24 cellular contexts compared by ENCODE assay signal in the genomic region with DNA sequence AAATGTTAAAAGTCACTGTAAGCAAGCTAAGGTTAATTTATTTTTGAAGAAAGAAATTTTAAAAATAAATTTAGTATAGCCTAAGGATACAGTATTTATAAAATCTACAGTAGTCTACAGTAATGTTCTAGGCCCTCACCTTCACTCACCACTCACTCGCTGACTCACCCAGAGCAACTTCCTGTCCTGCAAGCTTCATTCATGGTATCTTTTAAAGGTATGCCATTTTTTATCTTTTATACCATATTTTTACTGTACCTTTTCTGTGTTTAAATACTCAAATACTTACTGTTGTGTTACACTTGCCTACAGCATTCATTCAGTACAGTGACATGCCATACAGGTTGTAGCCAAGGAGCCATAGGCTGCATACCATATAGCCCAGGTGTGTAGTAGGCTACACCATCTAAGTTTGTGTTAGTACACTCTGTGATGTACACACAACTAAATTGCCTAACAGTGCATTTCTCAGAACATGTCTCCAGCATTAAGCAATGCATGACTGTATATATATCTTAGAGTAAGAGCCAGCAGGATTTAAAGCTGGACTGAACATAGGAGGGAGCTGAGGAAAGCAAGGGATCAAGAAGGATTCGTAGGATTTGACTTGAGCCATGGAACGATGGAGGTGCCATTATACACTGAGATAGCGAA.
DNase-seq lines count a peak whose midpoint lies in the region; ATAC-seq, FAIRE-seq and TF ChIP-seq lines count a peak whose summit lies in the region.
"Had no signal": no experiment of that assay in that cellular context is flagged by ENCODE, and none has a peak within 500 bp of the region (broad histone marks: within the 10 kb centered on the region; RNA-seq: fewer than 3 reads in every experiment).

No MANE protein-coding gene starts in this region.

- H3K9ac ChIP-seq in endothelial cell of umbilical vein (replicated peaks; ENCODE audit: extremely low read depth, insufficient read depth, low read length) = no peak overlapping the region
- H3K9ac ChIP-seq in trophoblast cell (ENCODE audit: low read length) = no peak overlapping the region
- H3K9ac ChIP-seq: BLaER1 had no signal

- intact Hi-C loops in endothelial cell of umbilical vein (cut with micrococcal nuclease) = no loop called here

- FAIRE-seq in RCC 7860 (lab: Jason Lieb, UNC) (peak; percentile 82), endothelial cell of umbilical vein (lab: Jason Lieb, UNC) (peak; percentile 82)
- FAIRE-seq: colon, endometrium, GM19239 had no signal

- DNase-seq in activated CD4-positive, alpha-beta T cell treated with anti-CD3 and anti-CD28 coated beads for 48 hours = peak; percentile 24
- DNase-seq in activated CD4-positive, alpha-beta T cell treated with anti-CD3 and anti-CD28 coated beads for 1 hour = no peak
- peak; percentile 36 for DNase-seq in RCC 7860 (ENCODE audit: low spot score)
- DNase-seq in endothelial cell of umbilical vein (ENCODE audit: low read depth, low spot score) = no peak
- peak; percentile 39 to 77 for DNase-seq in trophoblast cell
- no peak for DNase-seq in NCI-H2081 treated with DMSO at 0.1 percent for 48 hours (lab: John Stamatoyannopoulos, UW)
- DNase-seq in amniotic stem cell (lab: John Stamatoyannopoulos, UW) = no peak
- DNase-seq: ACHN; activated CD4-positive, CD25-positive, alpha-beta regulatory T cell; activated CD8-positive, alpha-beta memory T cell treated with anti-CD3 and anti-CD28 coated beads, Interleukin-2, amount 10 ng/mL, durations not matched to agents 7 days and 5 days; activated naive CD8-positive, alpha-beta T cell treated with anti-CD3 and anti-CD28 coated beads, Interleukin-2, amount 10 ng/mL, durations not matched to agents 7 days and 5 days; brain microvascular endothelial cell; Caco-2; left ventricle myocardium inferior; NCI-H1417; NCI-H526 treated with DMSO at 0.1 percent for 48 hours; right lobe of liver; T-helper 9 cell; transverse colon had no signal

- no peaks in the 10 kb centered on the region for H4K20me1 ChIP-seq in endothelial cell of umbilical vein (replicated peaks; ENCODE audit: control insufficient read depth, extremely low read depth, insufficient read depth, low read length)
- H4K20me1 ChIP-seq: BLaER1 had no signal

- no peak overlapping the region for H4K8ac ChIP-seq in trophoblast cell (ENCODE audit: low read depth, low read length)

- dilution Hi-C loops in endothelial cell of umbilical vein (cut with MboI; ENCODE audit: extremely low pct_ligation_motif_present, low sequenced_read_pairs) = no loop called here

- no peaks in the 10 kb centered on the region for H3K9me3 ChIP-seq in endothelial cell of umbilical vein (replicated peaks; ENCODE audit: control insufficient read depth, insufficient read depth, low read length)
- no peaks in the 10 kb centered on the region for H3K9me3 ChIP-seq in trophoblast cell (ENCODE audit: insufficient read depth, low read depth, low read length)
- H3K9me3 ChIP-seq: BLaER1, Caco-2, left ventricle myocardium inferior, right lobe of liver, transverse colon had no signal

- no peak for ATAC-seq in HG03521 (IDR thresholded peaks at IDR 0.05; ENCODE audit: unreplicated experiment)
- ATAC-seq: activated CD8-positive, alpha-beta memory T cell treated with anti-CD3 and anti-CD28 coated beads, Interleukin-2, amount 10 ng/mL, durations not matched to agents 7 days and 5 days; right lobe of liver had no signal

- no peak overlapping the region for H2BK12ac ChIP-seq in trophoblast cell (ENCODE audit: low read length)

- no TSS peak for BruUV-seq in endothelial cell of umbilical vein (replicated peaks; lab: Mats Ljungman, UMichigan)

- no peak overlapping the region for H2BK5ac ChIP-seq in trophoblast cell (ENCODE audit: low read depth, low read length, poor library complexity)

- no peak overlapping the region for H3K14ac ChIP-seq in trophoblast cell (ENCODE audit: low read length)

- H4K12ac ChIP-seq in trophoblast cell (ENCODE audit: low read depth, low read length) = no peak overlapping the region

- TF ChIP-seq POLR2A in endothelial cell of umbilical vein (IDR thresholded peaks at IDR 0.05; ENCODE audit: low read depth, low read length) = no peak

- H2AFZ ChIP-seq in endothelial cell of umbilical vein (ENCODE audit: low read depth, low read length) = no peak overlapping the region
- no peak overlapping the region for H2AFZ ChIP-seq in trophoblast cell (ENCODE audit: insufficient read depth, low read length, poor library complexity)

- H3K4ac ChIP-seq in trophoblast cell (ENCODE audit: low read depth, low read length) = no peak overlapping the region

- H3K18ac ChIP-seq in trophoblast cell (ENCODE audit: low read length) = no peak overlapping the region

- H2BK120ac ChIP-seq in trophoblast cell (ENCODE audit: insufficient read depth, low read length, poor library complexity) = no peak overlapping the region

- H2AK5ac ChIP-seq in trophoblast cell (ENCODE audit: low read length) = no peak overlapping the region

- CTCF ChIA-PET in endothelial cell of umbilical vein (lab: Charles Lee) = interaction anchor here (1.4 kb wide), 1 partner anchor 46 kb away, joined by 3 read pairs; no protein-coding TSS in a partner anchor

- peaks cover 6% of the 10 kb centered on the region for H3K79me1 ChIP-seq in trophoblast cell (ENCODE audit: low read length)

- no peak overlapping the region for H3K23ac ChIP-seq in trophoblast cell (ENCODE audit: low read length)

- H3K9me1 ChIP-seq in endothelial cell of umbilical vein (replicated peaks; ENCODE audit: control insufficient read depth, extremely low read depth, insufficient read depth, low read length) = no peaks in the 10 kb centered on the region

- H3K27me3 ChIP-seq in endothelial cell of umbilical vein (ENCODE audit: control insufficient read depth in 2 of 2, insufficient read depth in 2 of 2, low read length in 2 of 2) (no peaks in the 10 kb centered on the region), trophoblast cell (ENCODE audit: insufficient read depth, low read length) (no peaks in the 10 kb centered on the region)
- H3K27me3 ChIP-seq: BLaER1, brain microvascular endothelial cell, right lobe of liver, transverse colon had no signal

- no peaks in the 10 kb centered on the region for H3K36me3 ChIP-seq in endothelial cell of umbilical vein (ENCODE audit: control insufficient read depth in 2 of 2, extremely low read depth in 1 of 2, insufficient read depth in 2 of 2, low read length in 2 of 2)
- H3K36me3 ChIP-seq in trophoblast cell (ENCODE audit: control insufficient read depth in 1 of 2, insufficient read depth in 2 of 2, low read length in 2 of 2) = no peaks in the 10 kb centered on the region
- H3K36me3 ChIP-seq: BLaER1, brain microvascular endothelial cell, left ventricle myocardium inferior, right lobe of liver, transverse colon had no signal

- POLR2A ChIA-PET in endothelial cell of umbilical vein (lab: Charles Lee) = no interaction called here

- no peak overlapping the region for H4K91ac ChIP-seq in trophoblast cell (ENCODE audit: low read depth, low read length)

- H3K79me2 ChIP-seq in endothelial cell of umbilical vein (ENCODE audit: control insufficient read depth, insufficient read depth, low read length) = no peaks in the 10 kb centered on the region
- no peaks in the 10 kb centered on the region for H3K79me2 ChIP-seq in trophoblast cell (ENCODE audit: control insufficient read depth, insufficient read depth, low read length, poor library complexity)

- H3K4me3 ChIP-seq in endothelial cell of umbilical vein (replicated peaks in 1 of 3; ENCODE audit: insufficient read depth in 1 of 3, low read depth in 1 of 3, low read length in 3 of 3) (no peak overlapping the region), trophoblast cell (ENCODE audit: low read depth, low read length) (no peak overlapping the region)
- H3K4me3 ChIP-seq: BLaER1, left ventricle myocardium inferior, right lobe of liver, transverse colon had no signal

- H3K27ac ChIP-seq in endothelial cell of umbilical vein (ENCODE audit: insufficient read depth, low read depth, low read length) = no peak overlapping the region
- no peak overlapping the region for H3K27ac ChIP-seq in trophoblast cell (ENCODE audit: low read depth, low read length)
- H3K27ac ChIP-seq: BLaER1, brain microvascular endothelial cell, left ventricle myocardium inferior, right lobe of liver, transverse colon had no signal

- TF ChIP-seq CTCF in endothelial cell of umbilical vein (IDR thresholded peaks at IDR 0.05; ENCODE audit: extremely low read depth in 1 of 2, insufficient read depth in 1 of 2, low read depth in 1 of 2, low read length in 2 of 2) = no peak

- H3K4me2 ChIP-seq in endothelial cell of umbilical vein (ENCODE audit: insufficient read depth, low read length) = no peak overlapping the region
- no peak overlapping the region for H3K4me2 ChIP-seq in trophoblast cell (ENCODE audit: low read length)
- H3K4me2 ChIP-seq: BLaER1 had no signal

- no CpG with 5 or more reads among the region's 4 CpGs for WGBS in trophoblast cell (ENCODE audit: extremely low coverage, insufficient coverage, insufficient read length)

- H3K4me1 ChIP-seq in endothelial cell of umbilical vein (ENCODE audit: control insufficient read depth, extremely low read depth, insufficient read depth, low read length) (peaks cover 4% of the 10 kb centered on the region), trophoblast cell (ENCODE audit: control insufficient read depth in 1 of 2, insufficient read depth in 2 of 2, low read length in 2 of 2) (peaks cover 5 to 11% of the 10 kb centered on the region in 2 experiments)
- H3K4me1 ChIP-seq: BLaER1, left ventricle myocardium inferior, right lobe of liver, transverse colon had no signal

TF ChIP-seq in endothelial cell of umbilical vein, 7 proteins besides CTCF, POLR2A, EP300 and RAD21:
- no peak for TF ChIP-seq GATA2 (IDR thresholded peaks at IDR 0.05; ENCODE audit: insufficient read depth, insufficient read length, low read depth, low read length)
- TF ChIP-seq FOS (IDR thresholded peaks at IDR 0.05; ENCODE audit: borderline replicate concordance, insufficient read depth, low read length) = peak; percentile 63

Comparison
In these comparisons a context has a peak if more than half of its experiments do, and no peak if none do; other contexts are left out.
1. DNase-seq: peak in activated CD4-positive, alpha-beta T cell treated with anti-CD3 and anti-CD28 coated beads for 48 hours (single experiment), RCC 7860 (single experiment) and trophoblast cell (2 of 2); none in activated CD4-positive, alpha-beta T cell treated with anti-CD3 and anti-CD28 coated beads for 1 hour (single experiment), endothelial cell of umbilical vein (single experiment), NCI-H2081 treated with DMSO at 0.1 percent for 48 hours (single experiment) and amniotic stem cell (single experiment).